ENCODE assay signal across 1 cellular context in the genomic region with DNA sequence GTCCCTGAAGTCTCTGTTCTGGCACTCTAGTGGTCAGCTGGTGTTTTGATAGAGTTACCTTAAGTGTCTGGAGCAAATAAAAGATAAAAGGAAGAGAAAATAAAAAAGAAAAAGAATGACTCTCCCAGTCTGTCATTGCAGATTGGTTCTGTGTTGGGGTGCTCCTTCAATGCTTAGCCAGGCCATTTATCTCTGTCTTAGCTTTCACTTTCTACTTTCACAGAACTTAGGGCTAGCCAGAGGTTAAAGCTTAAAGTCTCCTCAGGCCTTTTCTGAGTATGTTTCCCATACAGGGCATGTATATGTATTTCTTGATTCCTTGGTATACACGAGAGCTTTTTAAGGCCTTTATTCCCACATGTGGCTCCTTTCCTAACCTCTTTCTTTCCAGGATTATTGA.
TF ChIP-seq lines count a peak whose summit lies in the region.

No MANE protein-coding gene starts in this region.

TF ChIP-seq in GM12878, 131 proteins besides CTCF, POLR2A, EP300 and RAD21 (continued from another document):
- TF ChIP-seq KDM1A (IDR thresholded peaks at IDR 0.05; ENCODE audit: borderline replicate concordance) (no peak), ASH2L (IDR thresholded peaks at IDR 0.05; ENCODE audit: borderline replicate concordance, low read depth) (no peak), MYB (IDR thresholded peaks at IDR 0.05; ENCODE audit: borderline replicate concordance, low read depth, low read length) (no peak), NR2F1 (conservative IDR thresholded peaks at IDR 0.05) (no peak)
TF ChIP-seq in GM12878: peak in this region for 0.
